Comparison of ENCODE assay signal across 15 cellular contexts in genomic region chr17:50359998-50360461, GRCh38.
"Had no signal": no experiment of that assay in that cellular context is flagged by ENCODE, and none has a peak within 500 bp of the region (broad histone marks: within the 10 kb centered on the region; RNA-seq: fewer than 3 reads in every experiment).

No MANE protein-coding gene starts in this region.

- ATAC-seq: left colon; lower lobe of right lung; stimulated activated naive CD8-positive, alpha-beta T cell treated with anti-CD3 and anti-CD28 coated beads, Interleukin-15, amount 100 ng/mL, for 72 hours; T-cell had no signal

- DNase-seq: activated CD4-positive, CD25-positive, alpha-beta regulatory T cell treated with anti-CD3 and anti-CD28 coated beads, Interleukin-2, amount 50 U/mL, for 72 hours; dermis blood vessel endothelial cell; heart right ventricle; lower lobe of right lung; nephron progenitor cell; occipital lobe; T-cell; T1000 had no signal

- H3K27me3 ChIP-seq: heart right ventricle, right atrium auricular region had no signal

- H3K9me3 Mint-ChIP-seq: activated T-helper 2 cell treated with anti-CD3 and anti-CD28 coated beads, Interferon-gamma antibody, Interleukin-2, Interleukin-4, amounts not matched to agents 10 μg/mL and 5 μg/mL and 100 μg/mL, durations not matched to agents 14 hours and 24 hours and 36 hours; mesothelial cell of epicardium; nephron progenitor cell; stimulated activated naive CD8-positive, alpha-beta T cell treated with anti-CD3 and anti-CD28 coated beads, Interleukin-15, amount 100 ng/mL, for 72 hours; T-cell had no signal

- H3K9me3 ChIP-seq: heart right ventricle, lower lobe of right lung, right atrium auricular region had no signal

- H3K4me3 Mint-ChIP-seq: mesothelial cell of epicardium; nephron progenitor cell; stimulated activated naive CD8-positive, alpha-beta T cell treated with anti-CD3 and anti-CD28 coated beads, Interleukin-15, amount 100 ng/mL, for 72 hours; T-cell had no signal

- H3K27me3 Mint-ChIP-seq: progenitor cell of endocrine pancreas; stimulated activated naive CD8-positive, alpha-beta T cell treated with anti-CD3 and anti-CD28 coated beads, Interleukin-15, amount 100 ng/mL, for 72 hours; T-cell had no signal

- H3K4me3 ChIP-seq: heart right ventricle, lower lobe of right lung, right atrium auricular region, smooth muscle cell had no signal

- H3K27ac ChIP-seq: heart right ventricle, lower lobe of right lung, right atrium auricular region had no signal

- H3K27ac Mint-ChIP-seq: mesothelial cell of epicardium, nephron progenitor cell, progenitor cell of endocrine pancreas, T-cell had no signal
